8 cellular contexts compared by ENCODE assay signal in the genomic region with DNA sequence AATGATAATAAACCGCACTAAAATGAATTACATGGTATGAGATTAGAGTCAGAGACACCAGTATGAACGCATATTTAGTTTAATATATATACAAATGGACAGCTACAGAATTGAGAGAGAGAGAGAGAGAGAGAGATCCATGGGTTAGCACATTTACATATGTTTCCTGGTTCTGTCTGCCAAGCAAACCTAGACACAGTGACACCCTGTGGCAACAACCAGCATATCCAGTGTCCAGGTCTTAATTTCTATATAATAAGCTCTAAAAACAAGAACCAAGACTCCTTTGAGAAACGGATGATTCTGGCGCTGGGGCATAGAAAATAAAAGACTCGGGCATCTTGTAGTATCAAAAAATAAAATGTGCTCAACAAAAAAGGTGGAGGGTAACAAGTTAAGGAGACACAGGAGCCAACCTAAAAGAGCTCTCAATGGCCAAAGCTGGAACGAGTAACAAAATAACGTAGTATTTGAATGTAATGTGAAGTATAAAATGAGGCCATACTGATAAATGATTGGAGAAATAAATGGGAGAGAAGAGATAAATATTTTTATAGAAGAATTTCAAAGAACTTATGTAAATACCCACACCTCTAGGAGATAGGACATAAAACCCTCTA.
DNase-seq lines count a peak whose midpoint lies in the region; ATAC-seq and TF ChIP-seq lines count a peak whose summit lies in the region.

No MANE protein-coding gene starts in this region.

- no peaks in the 10 kb centered on the region for H4K20me1 ChIP-seq in GM23248 (ENCODE audit: insufficient read depth)

- H3K9ac ChIP-seq in GM23248: no peak overlapping the region

- no peaks in the 10 kb centered on the region for H3K9me2 ChIP-seq in GM23248 (ENCODE audit: insufficient read depth)

- 0 out of 2 replicates have a peak overlapping the region, but pooled peaks have one; percentile 50 for H2AFZ ChIP-seq in GM23248

- H3K4me2 ChIP-seq in GM23248 (ENCODE audit: unreplicated experiment): no peak overlapping the region

- peaks cover 7% of the 10 kb centered on the region for H3K4me1 ChIP-seq in GM23248 (ENCODE audit: insufficient read depth)

- H3K36me3 ChIP-seq in GM23248 (ENCODE audit: low read depth) (no peaks in the 10 kb centered on the region), brain microvascular endothelial cell (replicated peaks) (no peaks in the 10 kb centered on the region)

- H3K9me3 ChIP-seq in GM23248 (ENCODE audit: low read depth): no peaks in the 10 kb centered on the region

- ATAC-seq in SK-N-SH treated with all-trans-retinoic acid at 6 μM for 48 hours (peak; percentile 80), left colon (peak; percentile 95)

- DNase-seq in DMS153 treated with DMSO at 0.1 percent for 48 hours (lab: John Stamatoyannopoulos, UW; ENCODE audit: unreplicated experiment) (peak; percentile 31), DMS153 (lab: John Stamatoyannopoulos, UW) (no peak), GM23248 (peak; percentile 75), Kasumi-1 (lab: John Stamatoyannopoulos, UW) (peak; percentile 27 to 56), brain microvascular endothelial cell (peak; percentile 77), left colon (peak; percentile 32 to 59)
- peak in 4 of 6 experiments; percentile 16 to 50 (median 34) for DNase-seq in stimulated activated naive CD4-positive, alpha-beta T cell (lab: John Stamatoyannopoulos, UW)

- H3K27me3 ChIP-seq in GM23248 (replicated peaks; ENCODE audit: insufficient read depth) (no peaks in the 10 kb centered on the region), brain microvascular endothelial cell (replicated peaks) (no peaks in the 10 kb centered on the region)

- TF ChIP-seq CTCF in brain microvascular endothelial cell (IDR thresholded peaks at IDR 0.05; ENCODE audit: low read depth, low read length, missing control alignments): peak; percentile 79

- H3K27ac ChIP-seq in GM23248 (no peak overlapping the region), brain microvascular endothelial cell (no peak overlapping the region)

- in situ Hi-C loops in GM23248 (cut with MboI) (loop anchor here (10.0 kb wide), 1 partner anchor 577 kb away; no protein-coding TSS in a partner anchor), brain microvascular endothelial cell (cut with HindIII; ENCODE audit: low pct_ligation_motif_present, low sequenced_read_pairs) (no loop called here)

- no peak overlapping the region for H3K4me3 ChIP-seq in GM23248
- no peak overlapping the region for H3K4me3 ChIP-seq in brain microvascular endothelial cell (ENCODE audit: low read depth, low read length)

- WGBS in GM23248 (ENCODE audit: low coverage in 1 of 2, low lambda C conversion rate in 2 of 2, missing lambda C conversion rate in 2 of 2), 2 experiments: 79 to 86% methylated on average over 7 of the region's 7 CpGs

- H3K79me2 ChIP-seq in GM23248 (ENCODE audit: insufficient read depth): no peaks in the 10 kb centered on the region

- intact Hi-C loops in left colon (cut with DNase I, micrococcal nuclease): no loop called here

- no peaks in the 10 kb centered on the region for H3F3A ChIP-seq in GM23248 (ENCODE audit: insufficient read depth)

TF ChIP-seq in SK-N-SH treated with all-trans-retinoic acid at 6 μM for 48 hours, 23 proteins besides CTCF, POLR2A, EP300 and RAD21:
- TF ChIP-seq, protein P1, sequence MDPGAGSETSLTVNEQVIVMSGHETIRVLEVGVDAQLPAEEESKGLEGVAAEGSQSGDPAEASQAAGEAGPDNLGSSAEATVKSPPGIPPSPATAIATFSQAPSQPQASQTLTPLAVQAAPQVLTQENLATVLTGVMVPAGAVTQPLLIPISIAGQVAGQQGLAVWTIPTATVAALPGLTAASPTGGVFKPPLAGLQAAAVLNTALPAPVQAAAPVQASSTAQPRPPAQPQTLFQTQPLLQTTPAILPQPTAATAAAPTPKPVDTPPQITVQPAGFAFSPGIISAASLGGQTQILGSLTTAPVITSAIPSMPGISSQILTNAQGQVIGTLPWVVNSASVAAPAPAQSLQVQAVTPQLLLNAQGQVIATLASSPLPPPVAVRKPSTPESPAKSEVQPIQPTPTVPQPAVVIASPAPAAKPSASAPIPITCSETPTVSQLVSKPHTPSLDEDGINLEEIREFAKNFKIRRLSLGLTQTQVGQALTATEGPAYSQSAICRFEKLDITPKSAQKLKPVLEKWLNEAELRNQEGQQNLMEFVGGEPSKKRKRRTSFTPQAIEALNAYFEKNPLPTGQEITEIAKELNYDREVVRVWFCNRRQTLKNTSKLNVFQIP (CRISPR knock-in tag; IDR thresholded peaks at IDR 0.05; ENCODE audit: borderline replicate concordance, low read depth): no peak
- TF ChIP-seq ZNF565 (CRISPR knock-in tag; conservative IDR thresholded peaks at IDR 0.05; ENCODE audit: low read depth) (no peak), PPARA (CRISPR knock-in tag; IDR thresholded peaks at IDR 0.05; ENCODE audit: borderline replicate concordance) (no peak), ZNF8 (CRISPR knock-in tag; IDR thresholded peaks at IDR 0.05) (no peak), ZFP30 (CRISPR knock-in tag; IDR thresholded peaks at IDR 0.05) (no peak)
